9 cellular contexts compared by ENCODE assay signal in the genomic region with DNA sequence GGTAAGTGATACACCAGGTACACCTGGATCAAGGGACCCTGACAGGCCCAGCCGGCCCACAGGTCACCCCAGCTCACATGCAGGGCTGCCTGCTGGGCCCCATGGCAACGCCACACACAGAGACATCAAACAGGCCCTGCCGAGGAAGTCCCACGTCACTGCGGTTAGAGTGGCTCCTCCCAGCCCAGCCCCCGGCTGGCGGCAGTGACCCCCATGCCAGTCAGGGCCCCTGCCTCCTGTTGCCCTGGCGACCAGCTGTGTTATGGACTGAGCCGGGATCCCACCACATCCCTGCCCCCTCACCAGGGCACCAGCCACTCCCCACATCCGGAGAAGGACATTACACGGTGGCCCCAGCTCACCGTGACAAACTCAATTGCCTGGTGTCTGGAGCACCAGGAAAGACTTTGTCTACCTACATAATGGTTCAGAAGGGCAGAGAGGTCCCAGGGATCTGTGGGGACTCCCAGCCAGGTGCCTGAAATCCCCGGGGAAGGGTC. TPM values are rescaled to one million over a fixed set of nuclear protein-coding genes. Genes with fewer than 3 reads are reported as not detected.
DNase-seq lines count a peak whose midpoint lies in the region; ATAC-seq, FAIRE-seq and TF ChIP-seq lines count a peak whose summit lies in the region.
"Had no signal": no experiment of that assay in that cellular context is flagged by ENCODE, and none has a peak within 500 bp of the region (broad histone marks: within the 10 kb centered on the region; RNA-seq: fewer than 3 reads in every experiment).

No MANE protein-coding gene starts in this region.

- peaks cover 5 to 68% (median 30%) of the 10 kb centered on the region in 4 donors for H3K4me1 Mint-ChIP-seq in CD4-positive, CD25-positive, alpha-beta regulatory T cell
- H3K4me1 Mint-ChIP-seq in activated naive CD4-positive, alpha-beta T cell treated with anti-CD3 and anti-CD28 coated beads, Interleukin-2, amount 50 U/mL, for 24 hours: peaks cover 63% of the 10 kb centered on the region

- H3K4me3 Mint-ChIP-seq in CD4-positive, CD25-positive, alpha-beta regulatory T cell: peak overlapping the region; percentile 89 to 95 (median 93)
- H3K4me3 Mint-ChIP-seq in activated naive CD4-positive, alpha-beta T cell treated with anti-CD3 and anti-CD28 coated beads, Interleukin-2, amount 50 U/mL, for 24 hours: peak overlapping the region; percentile 90

- H3K9ac ChIP-seq in SK-N-MC (ENCODE audit: insufficient read length): peak overlapping the region; percentile 93

- TF ChIP-seq CTCF in cardiac muscle cell (IDR thresholded peaks at IDR 0.05; ENCODE audit: low read depth, low read length) (no peak), psoas muscle (IDR thresholded peaks at IDR 0.05) (no peak)

- FAIRE-seq in urothelium cell line (lab: Jason Lieb, UNC): no peak
- FAIRE-seq: colon had no signal

- no peaks in the 10 kb centered on the region for H3K36me3 ChIP-seq in CD4-positive, CD25-positive, alpha-beta regulatory T cell (ENCODE audit: control insufficient read depth, insufficient read depth, low read length)
- H3K36me3 ChIP-seq in SK-N-MC (ENCODE audit: insufficient read depth, low read length) (no peaks in the 10 kb centered on the region), cardiac muscle cell (no peaks in the 10 kb centered on the region), psoas muscle (ENCODE audit: insufficient read depth in 1 of 2, low read depth in 1 of 2) (no peaks in the 10 kb centered on the region)

- no peaks in the 10 kb centered on the region for H3K9me3 ChIP-seq in CD4-positive, CD25-positive, alpha-beta regulatory T cell (ENCODE audit: control insufficient read depth in 2 of 2, low read length in 2 of 2)
- no peaks in the 10 kb centered on the region for H3K9me3 ChIP-seq in SK-N-MC (ENCODE audit: low read depth, low read length)
- H3K9me3 ChIP-seq in cardiac muscle cell (ENCODE audit: low read depth): no peaks in the 10 kb centered on the region
- H3K9me3 ChIP-seq in psoas muscle: no peaks in the 10 kb centered on the region

- peak overlapping the region; percentile 59 for H3K4me3 ChIP-seq in CD4-positive, CD25-positive, alpha-beta regulatory T cell (ENCODE audit: low read depth, low read length)
- H3K4me3 ChIP-seq in SK-N-MC (peak overlapping the region; percentile 82), cardiac muscle cell (peak overlapping the region; percentile 41), psoas muscle (peak overlapping the region; percentile 71)

- intact Hi-C loops in psoas muscle (cut with DNase I): no loop called here

- H3K36me3 Mint-ChIP-seq in CD4-positive, CD25-positive, alpha-beta regulatory T cell: no peaks in the 10 kb centered on the region
- H3K36me3 Mint-ChIP-seq in activated naive CD4-positive, alpha-beta T cell treated with anti-CD3 and anti-CD28 coated beads, Interleukin-2, amount 50 U/mL, for 24 hours: no peaks in the 10 kb centered on the region

- peak; percentile 76 for ATAC-seq in CD4-positive, CD25-positive, alpha-beta regulatory T cell (ENCODE audit: low read depth in 2 of 2)
- ATAC-seq in GM19328 (IDR thresholded peaks at IDR 0.05; ENCODE audit: unreplicated experiment): peak; percentile 59
- peak; percentile 51 for ATAC-seq in HG03558 (IDR thresholded peaks at IDR 0.05; ENCODE audit: extremely low read depth, unreplicated experiment)
- peak; percentile 12 to 29 (median 16) for ATAC-seq in psoas muscle

- H3K9me3 Mint-ChIP-seq in CD4-positive, CD25-positive, alpha-beta regulatory T cell: peaks cover 0 to 5% (median 0%) of the 10 kb centered on the region in 7 donors
- H3K9me3 Mint-ChIP-seq in activated naive CD4-positive, alpha-beta T cell treated with anti-CD3 and anti-CD28 coated beads, Interleukin-2, amount 50 U/mL, for 24 hours: no peaks in the 10 kb centered on the region

- peaks cover 11% of the 10 kb centered on the region for H3K27me3 Mint-ChIP-seq in CD4-positive, CD25-positive, alpha-beta regulatory T cell
- no peaks in the 10 kb centered on the region for H3K27me3 Mint-ChIP-seq in activated naive CD4-positive, alpha-beta T cell treated with anti-CD3 and anti-CD28 coated beads, Interleukin-2, amount 50 U/mL, for 24 hours

- peak; percentile 93 to 99 (median 97) for DNase-seq in CD4-positive, CD25-positive, alpha-beta regulatory T cell
- DNase-seq in SK-N-MC (ENCODE audit: low read depth, low spot score): no peak
- peak; percentile 78 to 95 for DNase-seq in cardiac muscle cell (ENCODE audit: low read depth in 1 of 2, low spot score in 1 of 2)
- DNase-seq in psoas muscle: peak; percentile 89 to 90
- DNase-seq in urothelium cell line (ENCODE audit: low spot score): peak; percentile 86

- peak overlapping the region; percentile 97 to 100 (median 100) for H3K27ac Mint-ChIP-seq in CD4-positive, CD25-positive, alpha-beta regulatory T cell
- H3K27ac Mint-ChIP-seq in activated naive CD4-positive, alpha-beta T cell treated with anti-CD3 and anti-CD28 coated beads, Interleukin-2, amount 50 U/mL, for 24 hours: peak overlapping the region; percentile 96

- peaks cover 70% of the 10 kb centered on the region for H3K4me1 ChIP-seq in CD4-positive, CD25-positive, alpha-beta regulatory T cell (ENCODE audit: control insufficient read depth, insufficient read depth, low read length, poor library complexity, severe bottlenecking)
- peaks cover 32% of the 10 kb centered on the region for H3K4me1 ChIP-seq in cardiac muscle cell (ENCODE audit: low read depth)
- peaks cover 56% of the 10 kb centered on the region for H3K4me1 ChIP-seq in psoas muscle

- H3K27me3 ChIP-seq in CD4-positive, CD25-positive, alpha-beta regulatory T cell (ENCODE audit: control insufficient read depth, insufficient read depth, low read length): no peaks in the 10 kb centered on the region
- H3K27me3 ChIP-seq in cardiac muscle cell: no peaks in the 10 kb centered on the region
- no peaks in the 10 kb centered on the region for H3K27me3 ChIP-seq in psoas muscle (ENCODE audit: insufficient read depth in 3 of 3, low read length in 2 of 3)

- 23 to 32% (median 26%) methylated on average over 13 of the region's 13 CpGs for WGBS in psoas muscle, 3 donors

- H3K27ac ChIP-seq in CD4-positive, CD25-positive, alpha-beta regulatory T cell (ENCODE audit: insufficient read depth, low read length, poor library complexity, severe bottlenecking): peak overlapping the region; percentile 99
- H3K27ac ChIP-seq in SK-N-MC (peak overlapping the region; percentile 99), cardiac muscle cell (peak overlapping the region; percentile 99), psoas muscle (peak overlapping the region; percentile 97)

RNA-seq across cellular contexts. Expression of a gene that starts 30.4 kb away (rescaled TPM):
- not detected for total RNA-seq in CD4-positive, CD25-positive, alpha-beta regulatory T cell
- not detected for polyA plus RNA-seq in CD4-positive, CD25-positive, alpha-beta regulatory T cell
- total RNA-seq in cardiac muscle cell (0.39 and 2.0 TPM in 2 replicates), psoas muscle (not detected)
- polyA plus RNA-seq in cardiac muscle cell (0.86 and 1.6 TPM in 2 replicates), psoas muscle (not detected)

RNA-seq across cellular contexts. Expression of a gene that starts 51.3 kb away (rescaled TPM):
- 4.5 TPM for total RNA-seq in CD4-positive, CD25-positive, alpha-beta regulatory T cell
- polyA plus RNA-seq in CD4-positive, CD25-positive, alpha-beta regulatory T cell: under 1 TPM; 0.46 to 0.82 (median 0.54) TPM
- total RNA-seq in cardiac muscle cell (13.7 and 29.8 TPM in 2 replicates), psoas muscle (1 to 10 TPM; 3.3 to 7.8 (median 4.4) TPM)
- polyA plus RNA-seq in cardiac muscle cell (13.0 and 19.6 TPM in 2 replicates), psoas muscle (1 to 10 TPM in 2 of 3 donors, under 1 TPM in 1; 0.77 to 3.9 (median 1.6) TPM)

RNA-seq across cellular contexts. Expression of a gene that starts 59.3 kb away (rescaled TPM):
- 1.7 TPM for total RNA-seq in CD4-positive, CD25-positive, alpha-beta regulatory T cell
- polyA plus RNA-seq in CD4-positive, CD25-positive, alpha-beta regulatory T cell: under 1 TPM in 3 of 4 donors, not detected in 1; 0.24 to 0.63 (median 0.53) TPM
- total RNA-seq in cardiac muscle cell: 4.0 and 8.8 TPM in 2 replicates
- polyA plus RNA-seq in cardiac muscle cell: 3.0 and 8.2 TPM in 2 replicates
- 1 to 10 TPM in 2 of 4 donors, under 1 TPM in 2; 0.27 to 1.5 (median 1.0) TPM for total RNA-seq in psoas muscle
- polyA plus RNA-seq in psoas muscle: 1 to 10 TPM in 2 of 3 donors, under 1 TPM in 1; 0.86 to 2.5 (median 1.7) TPM

RNA-seq across cellular contexts. Expression of a gene that starts 59.4 kb away (rescaled TPM):
- 35.0 TPM for total RNA-seq in CD4-positive, CD25-positive, alpha-beta regulatory T cell
- polyA plus RNA-seq in CD4-positive, CD25-positive, alpha-beta regulatory T cell: 1 to 10 TPM; 3.7 to 4.9 (median 4.2) TPM
- 43.2 and 46.6 TPM in 2 replicates for total RNA-seq in cardiac muscle cell
- polyA plus RNA-seq in cardiac muscle cell: 41.5 and 42.5 TPM in 2 replicates
- 10 to 100 TPM; 21.1 to 26.1 (median 24.6) TPM for total RNA-seq in psoas muscle
- 10 to 100 TPM; 20.1 to 31.7 (median 23.1) TPM for polyA plus RNA-seq in psoas muscle

Comparison
In these comparisons a context has a peak if more than half of its experiments do, and no peak if none do; other contexts are left out.
1. ATAC-seq: peak in every context shown above with its lines; median percentile 76 in CD4-positive, CD25-positive, alpha-beta regulatory T cell; 59 in GM19328; 51 in HG03558; 16 in psoas muscle.